9 cellular contexts compared by ENCODE assay signal in genomic region chr10:123380491-123381085, GRCh38.
DNase-seq lines count a peak whose midpoint lies in the region; TF ChIP-seq lines count a peak whose summit lies in the region.
"Had no signal": no experiment of that assay in that cellular context is flagged by ENCODE, and none has a peak within 500 bp of the region (broad histone marks: within the 10 kb centered on the region; RNA-seq: fewer than 3 reads in every experiment).

No MANE protein-coding gene starts in this region.

- H3K27me3 ChIP-seq in Loucy (ENCODE audit: insufficient read depth, low read length, poor library complexity, severe bottlenecking): no peaks in the 10 kb centered on the region
- peaks cover 19% of the 10 kb centered on the region for H3K27me3 ChIP-seq in WERI-Rb-1 (ENCODE audit: insufficient read depth, low read depth, severe bottlenecking)
- no peaks in the 10 kb centered on the region for H3K27me3 ChIP-seq in Peyer's patch

- DNase-seq in DMS 273 treated with DMSO at 0.1 percent for 48 hours (lab: John Stamatoyannopoulos, UW): peak; percentile 3
- DNase-seq in WERI-Rb-1: no peak
- DNase-seq in lung microvascular endothelial cell (ENCODE audit: low read depth in 2 of 2): peak; percentile 4 to 11
- DNase-seq in stimulated activated CD4-positive, alpha-beta T cell treated with anti-CD3 and anti-CD28 coated beads, Interleukin-12 subunit alpha, Interleukin-12 subunit beta, amount 100 ng/mL, for 4 hours: no peak
- no peak for DNase-seq in germinal center (ENCODE audit: low spot score)
- DNase-seq in Peyer's patch: no peak
- no peak for DNase-seq in activated effector memory CD4-positive, alpha-beta T cell treated with Interleukin-2 at 50 U/mL for 16 hours
- DNase-seq: activated B cell treated with CpG ODN at 0.5 μM for 24 hours had no signal

- H3F3A ChIP-seq in Loucy (ENCODE audit: low read depth): no peaks in the 10 kb centered on the region

- H3K79me2 ChIP-seq in Loucy (ENCODE audit: insufficient read depth, low read length): no peaks in the 10 kb centered on the region

- no peak overlapping the region for H3K4me3 ChIP-seq in Loucy (ENCODE audit: low read length, poor library complexity, severe bottlenecking)
- H3K4me3 ChIP-seq in WERI-Rb-1 (ENCODE audit: low read depth, low read length): no peak overlapping the region
- no peak overlapping the region for H3K4me3 ChIP-seq in Peyer's patch

- H3K27ac ChIP-seq in WERI-Rb-1: no peak overlapping the region
- H3K27ac ChIP-seq in Peyer's patch: no peak overlapping the region

- H3K9me3 ChIP-seq in Loucy (ENCODE audit: insufficient read depth, low read depth, low read length) (0 out of 2 replicates have a peak, but pooled peaks cover 3% of the 10 kb centered on the region), WERI-Rb-1 (ENCODE audit: severe bottlenecking) (peaks cover 2% of the 10 kb centered on the region), Peyer's patch (no peaks in the 10 kb centered on the region)

- TF ChIP-seq CTCF in Loucy (conservative IDR thresholded peaks at IDR 0.05; ENCODE audit: low read length) (peak; percentile 29; the same call in 1 of the 2 replicates), WERI-Rb-1 (IDR thresholded peaks at IDR 0.05; ENCODE audit: low read depth, low read length) (peak; percentile 52), Peyer's patch (IDR thresholded peaks at IDR 0.05) (peak in 3 of 6 experiments; percentile 12 to 21 (median 14))

- TF ChIP-seq POLR2A in Peyer's patch (IDR thresholded peaks at IDR 0.05): no peak

- H3K36me3 ChIP-seq in Loucy (ENCODE audit: insufficient read depth, low read length) (no peaks in the 10 kb centered on the region), WERI-Rb-1 (no peaks in the 10 kb centered on the region), Peyer's patch (no peaks in the 10 kb centered on the region)

- H3K4me1 ChIP-seq in Loucy (ENCODE audit: insufficient read depth, low read length, poor library complexity, severe bottlenecking): no peaks in the 10 kb centered on the region
- H3K4me1 ChIP-seq in Peyer's patch: no peaks in the 10 kb centered on the region

- H3K4me2 ChIP-seq in Loucy (ENCODE audit: low read depth, low read length, poor library complexity, severe bottlenecking): no peak overlapping the region

- no peaks in the 10 kb centered on the region for H3K9me2 ChIP-seq in Loucy (replicated peaks; ENCODE audit: low read depth, low read length)

- no peak overlapping the region for H3K9ac ChIP-seq in Loucy (ENCODE audit: low read depth, low read length, poor library complexity, severe bottlenecking)

- no peaks in the 10 kb centered on the region for H4K20me1 ChIP-seq in Loucy (ENCODE audit: insufficient read depth, low read length, poor library complexity, severe bottlenecking)

- no peak overlapping the region for H2AFZ ChIP-seq in Loucy (ENCODE audit: low read length)

Comparison
In these comparisons a context has a peak if more than half of its experiments do, and no peak if none do; other contexts are left out.
1. DNase-seq: peak in DMS 273 treated with DMSO at 0.1 percent for 48 hours (single experiment) and lung microvascular endothelial cell (2 of 2); none in WERI-Rb-1 (single experiment), stimulated activated CD4-positive, alpha-beta T cell treated with anti-CD3 and anti-CD28 coated beads, Interleukin-12 subunit alpha, Interleukin-12 subunit beta, amount 100 ng/mL, for 4 hours (single experiment), germinal center (single experiment), Peyer's patch (0 of 3) and activated effector memory CD4-positive, alpha-beta T cell treated with Interleukin-2 at 50 U/mL for 16 hours (single experiment).